ENCODE assay signal across 1 cellular context in genomic region chr15:65873271-65873670, GRCh38.
TF ChIP-seq lines count a peak whose summit lies in the region.

No MANE protein-coding gene starts in this region.

TF ChIP-seq in GM12878, 131 proteins besides CTCF, POLR2A, EP300 and RAD21 (continued from another document):
- no peak for TF ChIP-seq PAX5 (IDR thresholded peaks at IDR 0.05; ENCODE audit: borderline replicate concordance, low read depth, low read length)
- TF ChIP-seq, protein P1, sequence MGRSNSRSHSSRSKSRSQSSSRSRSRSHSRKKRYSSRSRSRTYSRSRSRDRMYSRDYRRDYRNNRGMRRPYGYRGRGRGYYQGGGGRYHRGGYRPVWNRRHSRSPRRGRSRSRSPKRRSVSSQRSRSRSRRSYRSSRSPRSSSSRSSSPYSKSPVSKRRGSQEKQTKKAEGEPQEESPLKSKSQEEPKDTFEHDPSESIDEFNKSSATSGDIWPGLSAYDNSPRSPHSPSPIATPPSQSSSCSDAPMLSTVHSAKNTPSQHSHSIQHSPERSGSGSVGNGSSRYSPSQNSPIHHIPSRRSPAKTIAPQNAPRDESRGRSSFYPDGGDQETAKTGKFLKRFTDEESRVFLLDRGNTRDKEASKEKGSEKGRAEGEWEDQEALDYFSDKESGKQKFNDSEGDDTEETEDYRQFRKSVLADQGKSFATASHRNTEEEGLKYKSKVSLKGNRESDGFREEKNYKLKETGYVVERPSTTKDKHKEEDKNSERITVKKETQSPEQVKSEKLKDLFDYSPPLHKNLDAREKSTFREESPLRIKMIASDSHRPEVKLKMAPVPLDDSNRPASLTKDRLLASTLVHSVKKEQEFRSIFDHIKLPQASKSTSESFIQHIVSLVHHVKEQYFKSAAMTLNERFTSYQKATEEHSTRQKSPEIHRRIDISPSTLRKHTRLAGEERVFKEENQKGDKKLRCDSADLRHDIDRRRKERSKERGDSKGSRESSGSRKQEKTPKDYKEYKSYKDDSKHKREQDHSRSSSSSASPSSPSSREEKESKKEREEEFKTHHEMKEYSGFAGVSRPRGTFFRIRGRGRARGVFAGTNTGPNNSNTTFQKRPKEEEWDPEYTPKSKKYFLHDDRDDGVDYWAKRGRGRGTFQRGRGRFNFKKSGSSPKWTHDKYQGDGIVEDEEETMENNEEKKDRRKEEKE (IDR thresholded peaks at IDR 0.05): no peak
- no peak for TF ChIP-seq TCF3 (IDR thresholded peaks at IDR 0.05; ENCODE audit: borderline replicate concordance, insufficient read depth, low read depth, low read length)
- TF ChIP-seq ETV6 (conservative IDR thresholded peaks at IDR 0.05 in 1 of 2, IDR thresholded peaks at IDR 0.05 in 1 of 2; ENCODE audit: borderline replicate concordance in 1 of 2, low read depth in 1 of 2): no peak
- TF ChIP-seq SRF (IDR thresholded peaks at IDR 0.05; ENCODE audit: low read depth in 2 of 2, low read length in 2 of 2): no peak
- no peak for TF ChIP-seq SP1 (IDR thresholded peaks at IDR 0.05; ENCODE audit: low read depth, low read length)
- no peak for TF ChIP-seq ZBTB4 (CRISPR knock-in tag; IDR thresholded peaks at IDR 0.05)
- TF ChIP-seq FOS (IDR thresholded peaks at IDR 0.05; ENCODE audit: borderline replicate concordance, extremely low read depth, insufficient read length): no peak
- TF ChIP-seq CHD2 (IDR thresholded peaks at IDR 0.05; ENCODE audit: borderline replicate concordance, low read depth, low read length): no peak
- no peak for TF ChIP-seq SPI1 (IDR thresholded peaks at IDR 0.05; ENCODE audit: borderline replicate concordance, insufficient read depth, low read depth, low read length)
- TF ChIP-seq, protein P2, sequence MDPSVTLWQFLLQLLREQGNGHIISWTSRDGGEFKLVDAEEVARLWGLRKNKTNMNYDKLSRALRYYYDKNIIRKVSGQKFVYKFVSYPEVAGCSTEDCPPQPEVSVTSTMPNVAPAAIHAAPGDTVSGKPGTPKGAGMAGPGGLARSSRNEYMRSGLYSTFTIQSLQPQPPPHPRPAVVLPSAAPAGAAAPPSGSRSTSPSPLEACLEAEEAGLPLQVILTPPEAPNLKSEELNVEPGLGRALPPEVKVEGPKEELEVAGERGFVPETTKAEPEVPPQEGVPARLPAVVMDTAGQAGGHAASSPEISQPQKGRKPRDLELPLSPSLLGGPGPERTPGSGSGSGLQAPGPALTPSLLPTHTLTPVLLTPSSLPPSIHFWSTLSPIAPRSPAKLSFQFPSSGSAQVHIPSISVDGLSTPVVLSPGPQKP (IDR thresholded peaks at IDR 0.05; ENCODE audit: low read depth, low read length): no peak
- no peak for TF ChIP-seq TAF1 (IDR thresholded peaks at IDR 0.05; ENCODE audit: borderline replicate concordance, low read depth, low read length)
- no peak for TF ChIP-seq IRF5 (IDR thresholded peaks at IDR 0.05; ENCODE audit: borderline replicate concordance)
- TF ChIP-seq POU2F2 (IDR thresholded peaks at IDR 0.05; ENCODE audit: borderline replicate concordance, low read depth, low read length): no peak
- TF ChIP-seq ZBED1 (IDR thresholded peaks at IDR 0.05; ENCODE audit: borderline replicate concordance): no peak
